ENCODE assay signal across 16 cellular contexts in the genomic region with DNA sequence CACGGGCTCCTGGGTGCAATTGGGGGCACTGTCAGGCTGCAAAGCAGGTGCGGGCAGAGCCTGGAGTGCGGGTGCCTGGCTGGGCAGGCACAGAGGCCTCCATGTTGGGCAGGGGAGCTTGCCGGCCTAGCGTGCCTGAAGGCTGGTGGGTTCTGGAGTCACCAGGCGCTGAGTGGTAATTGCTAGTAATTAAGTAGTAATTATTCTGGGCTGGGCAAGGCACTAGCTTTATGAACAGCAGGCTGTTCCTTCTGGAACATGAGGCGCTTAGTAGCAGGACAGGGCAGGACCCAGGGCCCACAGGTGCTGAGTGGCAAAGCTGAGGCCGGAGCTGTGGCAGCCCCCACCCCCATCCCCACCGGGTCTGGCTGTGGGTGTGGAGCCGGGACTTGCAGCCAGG. TPM values are rescaled to one million over a fixed set of nuclear protein-coding genes. Genes with fewer than 3 reads are reported as not detected.
A peak's percentile ranks its signal among the peaks of the same experiment; 100 is the strongest.
DNase-seq lines count a peak whose midpoint lies in the region; ATAC-seq and TF ChIP-seq lines count a peak whose summit lies in the region.
"Had no signal": no experiment of that assay in that cellular context is flagged by ENCODE, and none has a peak within 500 bp of the region (broad histone marks: within the 10 kb centered on the region; RNA-seq: fewer than 3 reads in every experiment).

No MANE protein-coding gene starts in this region.

- H3K4me3 Mint-ChIP-seq in type B pancreatic cell = no peak overlapping the region
- H3K4me3 Mint-ChIP-seq: B cell; CD8-positive, alpha-beta T cell; H9 had no signal

- H3K27ac Mint-ChIP-seq in type B pancreatic cell = no peak overlapping the region
- H3K27ac Mint-ChIP-seq: B cell; CD8-positive, alpha-beta T cell had no signal

- H3K27me3 Mint-ChIP-seq in type B pancreatic cell = no peaks in the 10 kb centered on the region
- H3K27me3 Mint-ChIP-seq: B cell had no signal

- H3K36me3 ChIP-seq in thoracic aorta = peaks cover 13% of the 10 kb centered on the region

- no peak for ATAC-seq in thoracic aorta (ENCODE audit: insufficient number of reproducible peaks, low FRiP score, low read depth)
- no peak for ATAC-seq in GM21447 (IDR thresholded peaks at IDR 0.05; ENCODE audit: unreplicated experiment)
- ATAC-seq in GM18517 (IDR thresholded peaks at IDR 0.05; ENCODE audit: unreplicated experiment) = no peak
- ATAC-seq: CD8-positive, alpha-beta T cell; Panc1 had no signal

- DNase-seq in DMS153 (lab: John Stamatoyannopoulos, UW) (peak; percentile 11), DMS153 treated with DMSO at 0.1 percent for 48 hours (lab: John Stamatoyannopoulos, UW; ENCODE audit: unreplicated experiment) (no peak), NCI-H1417 (lab: John Stamatoyannopoulos, UW) (peak in 2 of 3 experiments; percentile 66 to 86), NCI-H748 (lab: John Stamatoyannopoulos, UW; ENCODE audit: unreplicated experiment) (peak; percentile 79), thoracic aorta (ENCODE audit: low spot score) (no peak), type B pancreatic cell (ENCODE audit: extremely low spot score, unreplicated experiment) (no peak)
- DNase-seq: CD8-positive, alpha-beta T cell; H9; NCI-H446 treated with DMSO at 0.1 percent for 48 hours; NCI-H82; T-helper 9 cell had no signal

- H3K9me3 ChIP-seq in thoracic aorta = no peaks in the 10 kb centered on the region

- H3K27me3 ChIP-seq in thoracic aorta (replicated peaks; ENCODE audit: insufficient read depth) = no peaks in the 10 kb centered on the region

- H3K4me1 Mint-ChIP-seq in type B pancreatic cell (ENCODE audit: unreplicated experiment) = peaks cover 4% of the 10 kb centered on the region
- H3K4me1 Mint-ChIP-seq: B cell had no signal

- peaks cover 33 to 78% of the 10 kb centered on the region in 2 donors for H3K4me1 ChIP-seq in thoracic aorta (ENCODE audit: control insufficient read depth in 1 of 2, low read depth in 2 of 2)

- no peaks in the 10 kb centered on the region for H3K36me3 Mint-ChIP-seq in type B pancreatic cell

- no peak for TF ChIP-seq CTCF in thoracic aorta (IDR thresholded peaks at IDR 0.05)
- no peak for TF ChIP-seq CTCF in type B pancreatic cell (conservative IDR thresholded peaks at IDR 0.05)

- no peaks in the 10 kb centered on the region for H3K9me3 Mint-ChIP-seq in type B pancreatic cell
- H3K9me3 Mint-ChIP-seq: CD8-positive, alpha-beta T cell; H9 had no signal

- peak overlapping the region; percentile 78 to 80 for H3K27ac ChIP-seq in thoracic aorta
- H3K27ac ChIP-seq: 22Rv1 had no signal

- no peak overlapping the region for H3K4me3 ChIP-seq in thoracic aorta

RNA-seq across cellular contexts. Expression of a gene that starts 25.3 kb away (rescaled TPM):
- total RNA-seq in thoracic aorta (100 to 1,000 TPM in 1 of 2 donors, 10 to 100 TPM in 1; 70.1 to 102 TPM), type B pancreatic cell (ENCODE audit: low replicate concordance) (55.9 and 59.2 TPM in 2 replicates)

Comparison
In these comparisons a context has a peak if more than half of its experiments do, and no peak if none do; other contexts are left out.
1. DNase-seq: peak in DMS153 (single experiment), NCI-H1417 (2 of 3) and NCI-H748 (single experiment); none in DMS153 treated with DMSO at 0.1 percent for 48 hours (single experiment), thoracic aorta (single experiment) and type B pancreatic cell (single experiment).